Comparison of ENCODE assay signal across 27 cellular contexts in the genomic region with DNA sequence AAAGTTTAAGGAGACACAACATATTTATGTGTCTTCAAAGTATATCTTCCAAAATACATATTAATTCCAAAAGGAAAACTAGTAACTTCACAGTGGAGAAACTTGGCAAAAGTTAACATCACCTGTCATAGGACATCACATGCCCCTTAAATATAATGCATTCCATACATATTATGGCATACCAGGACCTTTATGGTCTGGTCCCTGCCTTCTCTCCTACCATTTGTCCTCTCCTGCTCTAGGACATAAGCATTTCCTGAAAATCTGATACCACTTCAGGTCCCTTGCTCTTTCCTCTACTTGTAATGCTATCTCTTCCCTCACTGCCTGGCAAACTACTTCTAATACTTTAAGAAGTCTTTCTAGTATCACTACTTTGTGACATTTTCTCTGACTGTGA.
"Had no signal": no experiment of that assay in that cellular context is flagged by ENCODE, and none has a peak within 500 bp of the region (broad histone marks: within the 10 kb centered on the region; RNA-seq: fewer than 3 reads in every experiment).

No MANE protein-coding gene starts in this region.

- H3K27ac Mint-ChIP-seq: activated CD4-positive, alpha-beta memory T cell treated with anti-CD3 and anti-CD28 coated beads for 36 hours; activated naive CD4-positive, alpha-beta T cell treated with anti-CD3 and anti-CD28 coated beads, Interleukin-2, amount 10 ng/mL, durations not matched to agents 7 days and 5 days; activated naive CD8-positive, alpha-beta T cell treated with anti-CD3 and anti-CD28 coated beads, Interleukin-2, amount 10 ng/mL, durations not matched to agents 7 days and 5 days; activated T-cell treated with anti-CD3 and anti-CD28 coated beads, Interleukin-2, amount 50 U/mL, for 24 hours; effector memory CD8-positive, alpha-beta T cell; natural killer cell; stimulated activated memory B cell treated with anti-CD40 and anti-IgM and Interleukin-4, amounts not matched to agents 10 μg/mL and 1 μg/mL and 100 μg/mL, for 72 hours; stimulated activated naive CD8-positive, alpha-beta T cell treated with anti-CD3 and anti-CD28 coated beads, Interleukin-15, amount 100 ng/mL, for 72 hours had no signal

- H3K4me3 Mint-ChIP-seq: activated CD4-positive, alpha-beta memory T cell treated with anti-CD3 and anti-CD28 coated beads for 36 hours; activated naive CD4-positive, alpha-beta T cell treated with anti-CD3 and anti-CD28 coated beads, Interleukin-2, amount 10 ng/mL, durations not matched to agents 7 days and 5 days; activated naive CD8-positive, alpha-beta T cell treated with anti-CD3 and anti-CD28 coated beads, Interleukin-2, amount 10 ng/mL, durations not matched to agents 7 days and 5 days; activated T-cell treated with anti-CD3 and anti-CD28 coated beads, Interleukin-2, amount 50 U/mL, for 24 hours; central memory CD8-positive, alpha-beta T cell; effector memory CD8-positive, alpha-beta T cell; natural killer cell; stimulated activated memory B cell treated with anti-CD40 and anti-IgM and Interleukin-4, amounts not matched to agents 10 μg/mL and 1 μg/mL and 100 μg/mL, for 72 hours; stimulated activated naive CD8-positive, alpha-beta T cell treated with anti-CD3 and anti-CD28 coated beads, Interleukin-15, amount 100 ng/mL, for 72 hours had no signal

- H3K27me3 Mint-ChIP-seq: activated CD4-positive, alpha-beta memory T cell treated with anti-CD3 and anti-CD28 coated beads for 36 hours; activated naive CD4-positive, alpha-beta T cell treated with anti-CD3 and anti-CD28 coated beads, Interleukin-2, amount 10 ng/mL, durations not matched to agents 7 days and 5 days; activated naive CD8-positive, alpha-beta T cell treated with anti-CD3 and anti-CD28 coated beads, Interleukin-2, amount 10 ng/mL, durations not matched to agents 7 days and 5 days; activated T-cell treated with anti-CD3 and anti-CD28 coated beads, Interleukin-2, amount 50 U/mL, for 24 hours; central memory CD8-positive, alpha-beta T cell; effector memory CD8-positive, alpha-beta T cell; stimulated activated memory B cell treated with anti-CD40 and anti-IgM and Interleukin-4, amounts not matched to agents 10 μg/mL and 1 μg/mL and 100 μg/mL, for 72 hours; stimulated activated naive CD8-positive, alpha-beta T cell treated with anti-CD3 and anti-CD28 coated beads, Interleukin-15, amount 100 ng/mL, for 72 hours had no signal

- H3K4me1 Mint-ChIP-seq: activated naive CD4-positive, alpha-beta T cell treated with anti-CD3 and anti-CD28 coated beads, Interleukin-2, amount 10 ng/mL, durations not matched to agents 7 days and 5 days; activated naive CD8-positive, alpha-beta T cell treated with anti-CD3 and anti-CD28 coated beads, Interleukin-2, amount 10 ng/mL, durations not matched to agents 7 days and 5 days; central memory CD8-positive, alpha-beta T cell; stimulated activated memory B cell treated with anti-CD40 and anti-IgM and Interleukin-4, amounts not matched to agents 10 μg/mL and 1 μg/mL and 100 μg/mL, for 72 hours; stimulated activated naive CD8-positive, alpha-beta T cell treated with anti-CD3 and anti-CD28 coated beads, Interleukin-15, amount 100 ng/mL, for 72 hours had no signal

- H3K27me3 ChIP-seq: colonic mucosa, gastroesophageal sphincter, heart right ventricle, thyroid gland, upper lobe of right lung had no signal

- H3K4me3 ChIP-seq: colonic mucosa, gastroesophageal sphincter, heart right ventricle, lower lobe of right lung, smooth muscle cell, thyroid gland, upper lobe of right lung had no signal

- ATAC-seq: effector memory CD8-positive, alpha-beta T cell; gastroesophageal sphincter; heart right ventricle; left lobe of liver; lower lobe of right lung; natural killer cell; sciatic nerve; stimulated activated memory B cell treated with anti-CD40 and anti-IgM and Interleukin-4, amounts not matched to agents 10 μg/mL and 1 μg/mL and 100 μg/mL, for 72 hours; stimulated activated naive CD8-positive, alpha-beta T cell treated with anti-CD3 and anti-CD28 coated beads, Interleukin-15, amount 100 ng/mL, for 72 hours; upper lobe of right lung had no signal

- H3K9me3 Mint-ChIP-seq: activated CD4-positive, alpha-beta memory T cell treated with anti-CD3 and anti-CD28 coated beads for 36 hours; activated naive CD4-positive, alpha-beta T cell treated with anti-CD3 and anti-CD28 coated beads, Interleukin-2, amount 10 ng/mL, durations not matched to agents 7 days and 5 days; activated naive CD8-positive, alpha-beta T cell treated with anti-CD3 and anti-CD28 coated beads, Interleukin-2, amount 10 ng/mL, durations not matched to agents 7 days and 5 days; activated T-cell treated with anti-CD3 and anti-CD28 coated beads, Interleukin-2, amount 50 U/mL, for 24 hours; central memory CD8-positive, alpha-beta T cell; effector memory CD8-positive, alpha-beta T cell; natural killer cell; stimulated activated memory B cell treated with anti-CD40 and anti-IgM and Interleukin-4, amounts not matched to agents 10 μg/mL and 1 μg/mL and 100 μg/mL, for 72 hours; stimulated activated naive CD8-positive, alpha-beta T cell treated with anti-CD3 and anti-CD28 coated beads, Interleukin-15, amount 100 ng/mL, for 72 hours had no signal

- H3K4me1 ChIP-seq: colonic mucosa, gastroesophageal sphincter, heart right ventricle, lower lobe of right lung, thyroid gland, upper lobe of right lung had no signal

- H3K9me3 ChIP-seq: colonic mucosa, gastroesophageal sphincter, heart right ventricle, lower lobe of right lung, thyroid gland, upper lobe of right lung had no signal

- DNase-seq: activated CD4-positive, alpha-beta memory T cell treated with anti-CD3 and anti-CD28 coated beads for 36 hours; activated CD4-positive, alpha-beta T cell treated with anti-CD3 and anti-CD28 coated beads for 4 hours; activated CD8-positive, alpha-beta memory T cell treated with anti-CD3 and anti-CD28 coated beads, Interleukin-2, amount 50 U/mL, for 48 hours; activated gamma-delta T cell; activated naive CD4-positive, alpha-beta T cell treated with anti-CD3 and anti-CD28 coated beads, Interleukin-2, amount 10 ng/mL, durations not matched to agents 7 days and 5 days; activated naive CD8-positive, alpha-beta T cell treated with anti-CD3 and anti-CD28 coated beads, Interleukin-2, amount 10 ng/mL, durations not matched to agents 7 days and 5 days; activated T-cell treated with anti-CD3 and anti-CD28 coated beads, Interleukin-2, amount 50 U/mL, for 24 hours; colonic mucosa; effector memory CD8-positive, alpha-beta T cell; heart right ventricle; kidney glomerular epithelial cell; lower lobe of right lung; mesenchymal stem cell; natural killer cell; stimulated activated CD4-positive, alpha-beta T cell treated with anti-CD3 and anti-CD28 coated beads, Interleukin-1b, Interleukin-23, amount 100 ng/mL, for 48 hours; stimulated activated CD4-positive, alpha-beta T cell treated with anti-CD3 and anti-CD28 coated beads, Interleukin-4, amount 100 ng/mL, for 4 hours; stimulated activated CD8-positive, alpha-beta memory T cell treated with anti-CD3 and anti-CD28 coated beads, Interleukin-4, amount 100 ng/mL, for 48 hours; stimulated activated naive CD8-positive, alpha-beta T cell treated with anti-CD3 and anti-CD28 coated beads, Interleukin-15, amount 100 ng/mL, for 72 hours; T-helper 1 cell; thyroid gland; upper lobe of right lung had no signal

- H3K27ac ChIP-seq: colonic mucosa, gastroesophageal sphincter, heart right ventricle, lower lobe of right lung, thyroid gland, upper lobe of right lung had no signal
